In the genomic region with DNA sequence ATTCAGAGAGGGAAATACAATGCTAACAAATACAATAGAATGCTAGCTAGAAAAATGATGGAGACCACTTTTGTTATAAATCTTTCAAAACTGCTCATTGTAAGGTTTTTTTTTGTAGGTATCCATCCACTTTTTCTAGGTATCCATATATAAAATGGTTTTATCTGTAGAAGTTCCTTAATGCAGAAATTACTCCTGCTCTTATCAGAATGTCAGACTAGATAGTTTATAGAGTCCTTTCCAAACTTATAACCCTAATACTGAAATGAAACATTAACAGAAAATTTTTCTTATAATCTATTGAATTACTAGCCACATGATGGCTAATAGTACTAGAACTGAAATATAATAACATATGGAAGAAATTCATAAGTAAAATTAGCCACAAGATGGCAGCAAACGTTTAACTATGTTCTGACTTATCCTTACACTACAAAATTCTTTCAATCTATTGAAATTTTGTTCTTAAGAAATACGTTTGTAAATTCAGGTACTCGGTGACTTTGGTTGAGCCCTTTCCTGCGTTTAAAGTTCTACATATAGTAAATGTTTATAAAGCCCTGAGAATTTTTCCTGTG, we compare ENCODE assay signal across 8 cellular contexts. TPM values are rescaled to one million over a fixed set of nuclear protein-coding genes. Genes with fewer than 3 reads are reported as not detected.
DNase-seq lines count a peak whose midpoint lies in the region; ATAC-seq, FAIRE-seq and TF ChIP-seq lines count a peak whose summit lies in the region.

No MANE protein-coding gene starts in this region.

- H2AFZ ChIP-seq in astrocyte (ENCODE audit: low read depth, low read length): no peak overlapping the region

- H3K4me2 ChIP-seq in astrocyte (ENCODE audit: low read length): no peak overlapping the region

- in situ Hi-C loops in GM13977 (cut with MboI; ENCODE audit: low pct_unique_long_range_greater_than_20kb, low sequenced_read_pairs, unreplicated experiment): no loop called here

- no peaks in the 10 kb centered on the region for H4K20me1 ChIP-seq in astrocyte (ENCODE audit: insufficient read depth, low read length)

- no peaks in the 10 kb centered on the region for H3K9me3 Mint-ChIP-seq in astrocyte (ENCODE audit: unreplicated experiment)
- H3K9me3 Mint-ChIP-seq in activated T-helper 1 cell treated with anti-CD3 and anti-CD28 coated beads, Interleukin-12 subunit alpha, Interleukin-12 subunit beta, Interleukin-2, Interleukin-4 antibody, amounts not matched to agents 30 ng/mL and 10 ng/mL and 1 ng/mL, durations not matched to agents 14 hours and 24 hours and 36 hours: no peaks in the 10 kb centered on the region
- H3K9me3 Mint-ChIP-seq in stimulated activated naive B cell treated with anti-CD40 and anti-IgM and Interleukin-4, amounts not matched to agents 10 μg/mL and 1 μg/mL and 100 μg/mL, for 72 hours: no peaks in the 10 kb centered on the region

- peak; percentile 23 for TF ChIP-seq CTCF in GM13977 (IDR thresholded peaks at IDR 0.05; ENCODE audit: extremely low read depth, insufficient read depth, missing control alignments)
- peak; percentile 29 for TF ChIP-seq CTCF in astrocyte (IDR thresholded peaks at IDR 0.05; ENCODE audit: insufficient read depth, low read depth, low read length)
- TF ChIP-seq CTCF in lower lobe of right lung (IDR thresholded peaks at IDR 0.05): peak; percentile 34

- H3K79me2 ChIP-seq in astrocyte (ENCODE audit: insufficient read depth, low read length): no peaks in the 10 kb centered on the region

- no peak overlapping the region for H3K27ac Mint-ChIP-seq in astrocyte (ENCODE audit: unreplicated experiment)
- H3K27ac Mint-ChIP-seq in activated T-helper 1 cell treated with anti-CD3 and anti-CD28 coated beads, Interleukin-12 subunit alpha, Interleukin-12 subunit beta, Interleukin-2, Interleukin-4 antibody, amounts not matched to agents 30 ng/mL and 10 ng/mL and 1 ng/mL, durations not matched to agents 14 hours and 24 hours and 36 hours: no peak overlapping the region
- no peak overlapping the region for H3K27ac Mint-ChIP-seq in stimulated activated naive B cell treated with anti-CD40 and anti-IgM and Interleukin-4, amounts not matched to agents 10 μg/mL and 1 μg/mL and 100 μg/mL, for 72 hours

- peaks cover 17% of the 10 kb centered on the region for H3K36me3 ChIP-seq in astrocyte (ENCODE audit: insufficient read depth, low read length)
- peaks cover 17% of the 10 kb centered on the region for H3K36me3 ChIP-seq in lower lobe of right lung

- H3K27me3 Mint-ChIP-seq in astrocyte (ENCODE audit: low read depth, unreplicated experiment): no peaks in the 10 kb centered on the region
- H3K27me3 Mint-ChIP-seq in activated T-helper 1 cell treated with anti-CD3 and anti-CD28 coated beads, Interleukin-12 subunit alpha, Interleukin-12 subunit beta, Interleukin-2, Interleukin-4 antibody, amounts not matched to agents 30 ng/mL and 10 ng/mL and 1 ng/mL, durations not matched to agents 14 hours and 24 hours and 36 hours (ENCODE audit: insufficient read depth): no peaks in the 10 kb centered on the region
- no peaks in the 10 kb centered on the region for H3K27me3 Mint-ChIP-seq in stimulated activated naive B cell treated with anti-CD40 and anti-IgM and Interleukin-4, amounts not matched to agents 10 μg/mL and 1 μg/mL and 100 μg/mL, for 72 hours

- ATAC-seq in lower lobe of right lung (no peak), GM21825 (IDR thresholded peaks at IDR 0.05; ENCODE audit: unreplicated experiment) (no peak)
- ATAC-seq in stimulated activated naive B cell treated with anti-CD40 and anti-IgM and Interleukin-4, amounts not matched to agents 10 μg/mL and 1 μg/mL and 100 μg/mL, for 72 hours (replicated peaks): no peak

- DNase-seq in GM13977 (ENCODE audit: low spot score): no peak
- DNase-seq in NCI-H146 (lab: John Stamatoyannopoulos, UW): peak; percentile 65
- peak; percentile 35 for DNase-seq in astrocyte (ENCODE audit: low read depth)
- no peak for DNase-seq in lower lobe of right lung
- no peak for DNase-seq in activated T-helper 1 cell treated with anti-CD3 and anti-CD28 coated beads, Interleukin-12 subunit alpha, Interleukin-12 subunit beta, Interleukin-2, Interleukin-4 antibody, amounts not matched to agents 30 ng/mL and 10 ng/mL and 1 ng/mL, durations not matched to agents 14 hours and 24 hours and 36 hours (ENCODE audit: low spot score)
- DNase-seq in stimulated activated naive B cell treated with anti-CD40 and anti-IgM and Interleukin-4, amounts not matched to agents 10 μg/mL and 1 μg/mL and 100 μg/mL, for 72 hours: no peak

- H3K4me3 ChIP-seq in astrocyte (ENCODE audit: insufficient read depth, low read depth, low read length) (no peak overlapping the region), lower lobe of right lung (no peak overlapping the region)

- no peak overlapping the region for H3K27ac ChIP-seq in astrocyte (ENCODE audit: low read depth, low read length)
- no peak overlapping the region for H3K27ac ChIP-seq in lower lobe of right lung

- intact Hi-C loops in lower lobe of right lung (cut with DNase I): no loop called here
- intact Hi-C loops in activated T-helper 1 cell treated with anti-CD3 and anti-CD28 coated beads, Interleukin-12 subunit alpha, Interleukin-12 subunit beta, Interleukin-2, Interleukin-4 antibody, amounts not matched to agents 30 ng/mL and 10 ng/mL and 1 ng/mL, durations not matched to agents 14 hours and 24 hours and 36 hours (cut with micrococcal nuclease): no loop called here

- H3K36me3 Mint-ChIP-seq in astrocyte (ENCODE audit: low read depth, unreplicated experiment): no peaks in the 10 kb centered on the region
- H3K36me3 Mint-ChIP-seq in activated T-helper 1 cell treated with anti-CD3 and anti-CD28 coated beads, Interleukin-12 subunit alpha, Interleukin-12 subunit beta, Interleukin-2, Interleukin-4 antibody, amounts not matched to agents 30 ng/mL and 10 ng/mL and 1 ng/mL, durations not matched to agents 14 hours and 24 hours and 36 hours (ENCODE audit: low read depth): peaks cover 23% of the 10 kb centered on the region
- H3K36me3 Mint-ChIP-seq in stimulated activated naive B cell treated with anti-CD40 and anti-IgM and Interleukin-4, amounts not matched to agents 10 μg/mL and 1 μg/mL and 100 μg/mL, for 72 hours: peaks cover 0 to 3% of the 10 kb centered on the region in 2 donors

- H3K9ac ChIP-seq in astrocyte (ENCODE audit: low read length): no peak overlapping the region

- H3K4me1 ChIP-seq in astrocyte (ENCODE audit: insufficient read depth, low read length): no peaks in the 10 kb centered on the region
- no peaks in the 10 kb centered on the region for H3K4me1 ChIP-seq in lower lobe of right lung

- H3K4me1 Mint-ChIP-seq in astrocyte (ENCODE audit: low read depth, unreplicated experiment): no peaks in the 10 kb centered on the region
- H3K4me1 Mint-ChIP-seq in activated T-helper 1 cell treated with anti-CD3 and anti-CD28 coated beads, Interleukin-12 subunit alpha, Interleukin-12 subunit beta, Interleukin-2, Interleukin-4 antibody, amounts not matched to agents 30 ng/mL and 10 ng/mL and 1 ng/mL, durations not matched to agents 14 hours and 24 hours and 36 hours (ENCODE audit: low read depth): no peaks in the 10 kb centered on the region
- no peaks in the 10 kb centered on the region for H3K4me1 Mint-ChIP-seq in stimulated activated naive B cell treated with anti-CD40 and anti-IgM and Interleukin-4, amounts not matched to agents 10 μg/mL and 1 μg/mL and 100 μg/mL, for 72 hours

- no peak overlapping the region for H3K4me3 Mint-ChIP-seq in astrocyte (ENCODE audit: unreplicated experiment)
- H3K4me3 Mint-ChIP-seq in activated T-helper 1 cell treated with anti-CD3 and anti-CD28 coated beads, Interleukin-12 subunit alpha, Interleukin-12 subunit beta, Interleukin-2, Interleukin-4 antibody, amounts not matched to agents 30 ng/mL and 10 ng/mL and 1 ng/mL, durations not matched to agents 14 hours and 24 hours and 36 hours: no peak overlapping the region
- H3K4me3 Mint-ChIP-seq in stimulated activated naive B cell treated with anti-CD40 and anti-IgM and Interleukin-4, amounts not matched to agents 10 μg/mL and 1 μg/mL and 100 μg/mL, for 72 hours: no peak overlapping the region

- FAIRE-seq in A204.1 (lab: Jason Lieb, UNC): peak; percentile 98
- no peak for FAIRE-seq in astrocyte (lab: Jason Lieb, UNC)

- no peaks in the 10 kb centered on the region for H3K27me3 ChIP-seq in astrocyte (ENCODE audit: insufficient read depth, low read length)
- no peaks in the 10 kb centered on the region for H3K27me3 ChIP-seq in lower lobe of right lung (ENCODE audit: low read depth)

- H3K9me3 ChIP-seq in astrocyte (ENCODE audit: insufficient read depth, low read depth, low read length) (no peaks in the 10 kb centered on the region), lower lobe of right lung (no peaks in the 10 kb centered on the region)

RNA-seq across cellular contexts. Expression of a gene that starts 58.5 kb away (rescaled TPM):
- 14.9 and 16.4 TPM in 2 replicates for total RNA-seq in astrocyte
- total RNA-seq in lower lobe of right lung: 14.1 TPM
- 34.5 and 39.6 TPM in 2 replicates for total RNA-seq in activated T-helper 1 cell treated with anti-CD3 and anti-CD28 coated beads, Interleukin-12 subunit alpha, Interleukin-12 subunit beta, Interleukin-2, Interleukin-4 antibody, amounts not matched to agents 30 ng/mL and 10 ng/mL and 1 ng/mL, durations not matched to agents 14 hours and 24 hours and 36 hours

Comparison
In these comparisons a context has a peak if more than half of its experiments do, and no peak if none do; other contexts are left out.
1. DNase-seq: peak in NCI-H146 (single experiment) and astrocyte (single experiment); none in GM13977 (single experiment), lower lobe of right lung (single experiment), activated T-helper 1 cell treated with anti-CD3 and anti-CD28 coated beads, Interleukin-12 subunit alpha, Interleukin-12 subunit beta, Interleukin-2, Interleukin-4 antibody, amounts not matched to agents 30 ng/mL and 10 ng/mL and 1 ng/mL, durations not matched to agents 14 hours and 24 hours and 36 hours (single experiment) and stimulated activated naive B cell treated with anti-CD40 and anti-IgM and Interleukin-4, amounts not matched to agents 10 μg/mL and 1 μg/mL and 100 μg/mL, for 72 hours (single experiment).
2. Peak in every context shown above with its lines, with median percentiles within 50 percentile points of each other: CTCF ChIP-seq.